8 cellular contexts compared by ENCODE assay signal in genomic region chr11:62499311-62499956, GRCh38. TPM values are rescaled to one million over a fixed set of nuclear protein-coding genes. Genes with fewer than 3 reads are reported as not detected.
A peak's percentile ranks its signal among the peaks of the same experiment; 100 is the strongest.
DNase-seq lines count a peak whose midpoint lies in the region; ATAC-seq and TF ChIP-seq lines count a peak whose summit lies in the region.
"Not testable (repeated sequence)": the region's sequence is repeated elsewhere in the genome, so short reads cannot be mapped to it uniquely, and the experiment has no call there.

No MANE protein-coding gene starts in this region.

- not testable (repeated sequence) for H3K9me2 ChIP-seq in GM23338 (ENCODE audit: insufficient read depth)

- H3K4me3 Mint-ChIP-seq in GM23338; brain; stimulated activated effector memory CD8-positive, alpha-beta T cell treated with anti-CD3 and anti-CD28 coated beads, Interleukin-12 subunit alpha, Interleukin-12 subunit beta, amount 100 ng/mL, for 72 hours: not testable (repeated sequence)

- H3K27ac ChIP-seq in GM23338 (ENCODE audit: low read depth), result not testable (repeated sequence)
- peak overlapping the region; percentile 99 for H3K27ac ChIP-seq in Panc1 (ENCODE audit: low read length)
- H3K27ac ChIP-seq in lower lobe of right lung, result peak overlapping the region; percentile 2

- not testable (repeated sequence) for BruUV-seq in Panc1 (replicated peaks; lab: Mats Ljungman, UMichigan)

- not testable (repeated sequence) for H3K36me3 ChIP-seq in BE2C; GM23338 (ENCODE audit: insufficient read depth); Panc1 (ENCODE audit: control insufficient read depth, insufficient read depth, low read length); lower lobe of right lung

- H3K4me2 ChIP-seq in GM23338, result not testable (repeated sequence)

- not testable (repeated sequence) for H3F3A ChIP-seq in GM23338 (replicated peaks; ENCODE audit: low read depth)

- not testable (repeated sequence) for H3K27me3 ChIP-seq in BE2C; GM23338 (ENCODE audit: insufficient read depth); Panc1 (ENCODE audit: control insufficient read depth, insufficient read depth, low read length); lower lobe of right lung (ENCODE audit: low read depth)

- intact Hi-C loops in Panc1 (cut with micrococcal nuclease; ENCODE audit: unreplicated experiment); lower lobe of right lung (cut with DNase I): not testable (repeated sequence)

- peak overlapping the region; percentile 52; the same call in 1 of the 2 replicates for H2AFZ ChIP-seq in GM23338

- not testable (repeated sequence) for TF ChIP-seq CTCF in BE2C (IDR thresholded peaks at IDR 0.05; ENCODE audit: low read depth, low read length); GM23338 (conservative IDR thresholded peaks at IDR 0.05; ENCODE audit: low read depth in 2 of 2); Panc1 (IDR thresholded peaks at IDR 0.05); brain (conservative IDR thresholded peaks at IDR 0.05); lower lobe of right lung (IDR thresholded peaks at IDR 0.05)

- not testable (repeated sequence) for H3K27ac Mint-ChIP-seq in GM23338
- peak overlapping the region in 4 of 5 experiments; percentile 12 to 71 (median 51) for H3K27ac Mint-ChIP-seq in brain
- H3K27ac Mint-ChIP-seq in stimulated activated effector memory CD8-positive, alpha-beta T cell treated with anti-CD3 and anti-CD28 coated beads, Interleukin-12 subunit alpha, Interleukin-12 subunit beta, amount 100 ng/mL, for 72 hours, result peak overlapping the region; percentile 13

- H3K4me3 ChIP-seq in BE2C (ENCODE audit: low read depth, low read length); GM23338; Panc1 (ENCODE audit: low read depth in 2 of 2, low read length in 2 of 2); lower lobe of right lung: not testable (repeated sequence)

- CTCF ChIA-PET in Panc1 (lab: Charles Lee), result interaction anchor here (1.3 kb wide), 1 partner anchor 75 kb away, joined by 5 read pairs; no protein-coding TSS in a partner anchor

- POLR2A ChIA-PET in Panc1 (lab: Charles Lee), result interaction anchor here (0.5 kb wide), 1 partner anchor 53 kb away, joined by 11 read pairs; no protein-coding TSS in a partner anchor

- DNase-seq in BE2C (peak; percentile 15), NCI-H146 (lab: John Stamatoyannopoulos, UW) (peak; percentile 49), fibroblast of the conjunctiva (ENCODE audit: low read depth) (peak; percentile 32), lower lobe of right lung (peak; percentile 51)
- DNase-seq in GM23338 (ENCODE audit: low spot score); Panc1 (ENCODE audit: low read depth, low spot score); stimulated activated effector memory CD8-positive, alpha-beta T cell treated with anti-CD3 and anti-CD28 coated beads, Interleukin-12 subunit alpha, Interleukin-12 subunit beta, amount 100 ng/mL, for 72 hours (ENCODE audit: low spot score in 2 of 2): not testable (repeated sequence)

- not testable (repeated sequence) for H3K27me3 Mint-ChIP-seq in GM23338 (ENCODE audit: insufficient read depth, low read depth, poor library complexity)
- H3K27me3 Mint-ChIP-seq in brain, result peaks cover 14% of the 10 kb centered on the region

- not testable (repeated sequence) for H3K9me3 ChIP-seq in BE2C; Panc1 (ENCODE audit: control insufficient read depth, insufficient read depth, low read depth, low read length); lower lobe of right lung

- H3K4me1 Mint-ChIP-seq in GM23338, result peaks cover 34% of the 10 kb centered on the region
- peaks cover 50% of the 10 kb centered on the region for H3K4me1 Mint-ChIP-seq in brain
- H3K4me1 Mint-ChIP-seq in stimulated activated effector memory CD8-positive, alpha-beta T cell treated with anti-CD3 and anti-CD28 coated beads, Interleukin-12 subunit alpha, Interleukin-12 subunit beta, amount 100 ng/mL, for 72 hours, result not testable (repeated sequence)

- H4K20me1 ChIP-seq in GM23338 (replicated peaks; ENCODE audit: insufficient read depth), result not testable (repeated sequence)

- not testable (repeated sequence) for H3K79me2 ChIP-seq in GM23338 (replicated peaks; ENCODE audit: insufficient read depth)

- H3K9me3 Mint-ChIP-seq in GM23338; brain; stimulated activated effector memory CD8-positive, alpha-beta T cell treated with anti-CD3 and anti-CD28 coated beads, Interleukin-12 subunit alpha, Interleukin-12 subunit beta, amount 100 ng/mL, for 72 hours: not testable (repeated sequence)

- H3K4me1 ChIP-seq in BE2C, result not testable (repeated sequence)
- peaks cover 24% of the 10 kb centered on the region for H3K4me1 ChIP-seq in GM23338 (ENCODE audit: insufficient read depth)
- peaks cover 51% of the 10 kb centered on the region for H3K4me1 ChIP-seq in Panc1 (ENCODE audit: control insufficient read depth, insufficient read depth, low read length)
- peaks cover 51% of the 10 kb centered on the region for H3K4me1 ChIP-seq in lower lobe of right lung

- in situ Hi-C loops in Panc1 (cut with HindIII; ENCODE audit: low pct_unique_long_range_greater_than_20kb, low sequenced_read_pairs), result not testable (repeated sequence)

- peak; percentile 27 for ATAC-seq in GM23338
- ATAC-seq in Panc1, result peak; percentile 18; the same call in 1 of the 2 replicates
- ATAC-seq in lower lobe of right lung, result peak; percentile 16 to 20
- ATAC-seq in stimulated activated effector memory CD8-positive, alpha-beta T cell treated with anti-CD3 and anti-CD28 coated beads, Interleukin-12 subunit alpha, Interleukin-12 subunit beta, amount 100 ng/mL, for 72 hours, result not testable (repeated sequence)

- H3K36me3 Mint-ChIP-seq in GM23338 (ENCODE audit: low read depth); brain; stimulated activated effector memory CD8-positive, alpha-beta T cell treated with anti-CD3 and anti-CD28 coated beads, Interleukin-12 subunit alpha, Interleukin-12 subunit beta, amount 100 ng/mL, for 72 hours: not testable (repeated sequence)

RNA-seq across cellular contexts. Expression of gene AHNAK, which starts 47.2 kb away (rescaled TPM):
- polyA plus RNA-seq in BE2C (2012; ENCODE audit: insufficient read depth, insufficient read length, low read depth), result 7.4 TPM
- total RNA-seq in GM23338 (2014; rRNA removed; shearing (Covaris generic)), result 1.7 and 2.1 TPM in 2 replicates
- polyA plus RNA-seq in GM23338 (2016; fragmentation: Nextera tagmentation; extraction: Ambion mirVana), result 0.91 and 1.1 TPM in 2 replicates
- 844 TPM for total RNA-seq in Panc1 (2021; ENCODE audit: unreplicated experiment)
- 355 TPM for polyA plus RNA-seq in Panc1 (2012; ENCODE audit: insufficient read length)
- polyA plus RNA-seq in brain (ENCODE audit: insufficient read depth, low read depth, low replicate concordance), result 17.2 TPM
- 809 TPM for total RNA-seq in lower lobe of right lung

Comparison
In these comparisons a context has a peak if more than half of its experiments do, and no peak if none do; other contexts are left out.
1. RNA of gene AHNAK, which starts 47.2 kb away (total RNA-seq): 844 TPM in Panc1 (single experiment) and 809 TPM in lower lobe of right lung (single experiment); 1.7 to 2.1 TPM in GM23338; every median in the first group is over 100 times any median in the second.